ENCODE assay signal across 26 cellular contexts in genomic region chr10:64465653-64466052, GRCh38.
"Had no signal": no experiment of that assay in that cellular context is flagged by ENCODE, and none has a peak within 500 bp of the region (broad histone marks: within the 10 kb centered on the region; RNA-seq: fewer than 3 reads in every experiment).

No MANE protein-coding gene starts in this region.

- H3K9me3 ChIP-seq: testis, thoracic aorta, thyroid gland, upper lobe of right lung, uterus, vagina had no signal

- H3K4me1 ChIP-seq: stomach, suprapubic skin, testis, thyroid gland, tibial artery, tibial nerve, transverse colon, upper lobe of left lung, upper lobe of right lung, uterus, vagina had no signal

- DNase-seq: stimulated activated CD4-positive, alpha-beta T cell treated with anti-CD3 and anti-CD28 coated beads, Interleukin-2, amount 100 ng/mL, for 48 hours; stimulated activated CD4-positive, alpha-beta T cell treated with anti-CD3 and anti-CD28 coated beads, Interleukin-4, amount 100 ng/mL, for 1 hour; stimulated activated CD4-positive, alpha-beta T cell treated with anti-CD3 and anti-CD28 coated beads, Interleukin-4, amount 100 ng/mL, for 24 hours; stimulated activated CD4-positive, alpha-beta T cell treated with anti-CD3 and anti-CD28 coated beads, Interleukin-4, amount 100 ng/mL, for 4 hours; stimulated activated CD8-positive, alpha-beta memory T cell treated with anti-CD3 and anti-CD28 coated beads, Interleukin-4, amount 100 ng/mL, for 48 hours; stimulated activated naive B cell treated with anti-CD40 and anti-IgM and Interleukin-4, amounts not matched to agents 10 μg/mL and 1 μg/mL and 100 μg/mL, for 72 hours; stimulated activated naive CD4-positive, alpha-beta T cell; stimulated activated naive CD4-positive, alpha-beta T cell treated with Interleukin-2 at 50 U/mL for 16 hours; stimulated activated naive CD8-positive, alpha-beta T cell treated with anti-CD3 and anti-CD28 coated beads, Interleukin-15, amount 100 ng/mL, for 72 hours; stimulated activated naive CD8-positive, alpha-beta T cell treated with anti-CD3 and anti-CD28 coated beads, Interleukin-15, Interleukin-2, amounts not matched to agents 100 U/mL and 50 U/mL, for 24 hours; stomach; substantia nigra; testis; thyroid gland; tibial artery; transverse colon; trophoblast cell; upper lobe of left lung; upper lobe of right lung; uterus had no signal

- H3K27me3 ChIP-seq: stomach, suprapubic skin, testis, thyroid gland, tibial artery, tibial nerve, transverse colon, upper lobe of left lung, upper lobe of right lung, uterus, vagina had no signal

- ATAC-seq: stimulated activated effector memory CD8-positive, alpha-beta T cell treated with anti-CD3 and anti-CD28 coated beads, Interleukin-12 subunit alpha, Interleukin-12 subunit beta, amount 100 ng/mL, for 72 hours; stimulated activated memory B cell treated with anti-CD40 and anti-IgM and Interleukin-4, amounts not matched to agents 10 μg/mL and 1 μg/mL and 100 μg/mL, for 72 hours; stimulated activated naive B cell treated with anti-CD40 and anti-IgM and Interleukin-4, amounts not matched to agents 10 μg/mL and 1 μg/mL and 100 μg/mL, for 72 hours; stimulated activated naive CD8-positive, alpha-beta T cell treated with anti-CD3 and anti-CD28 coated beads, Interleukin-15, amount 100 ng/mL, for 72 hours; stimulated activated naive CD8-positive, alpha-beta T cell treated with anti-CD3 and anti-CD28 coated beads, Interleukin-15, Interleukin-2, amounts not matched to agents 100 U/mL and 50 U/mL, for 24 hours; upper lobe of right lung had no signal

- H3K36me3 ChIP-seq: stomach, suprapubic skin, thoracic aorta, thyroid gland, tibial artery, tibial nerve, transverse colon, upper lobe of left lung, upper lobe of right lung, uterus, vagina had no signal

- H3K27ac ChIP-seq: stomach, suprapubic skin, testis, thoracic aorta, thyroid gland, tibial artery, tibial nerve, transverse colon, upper lobe of left lung, upper lobe of right lung, uterus, vagina had no signal

- H3K4me3 ChIP-seq: stomach, suprapubic skin, testis, thoracic aorta, thyroid gland, tibial artery, tibial nerve, transverse colon, upper lobe of left lung, upper lobe of right lung, uterus, vagina had no signal
